22 cellular contexts compared by ENCODE assay signal in the genomic region with DNA sequence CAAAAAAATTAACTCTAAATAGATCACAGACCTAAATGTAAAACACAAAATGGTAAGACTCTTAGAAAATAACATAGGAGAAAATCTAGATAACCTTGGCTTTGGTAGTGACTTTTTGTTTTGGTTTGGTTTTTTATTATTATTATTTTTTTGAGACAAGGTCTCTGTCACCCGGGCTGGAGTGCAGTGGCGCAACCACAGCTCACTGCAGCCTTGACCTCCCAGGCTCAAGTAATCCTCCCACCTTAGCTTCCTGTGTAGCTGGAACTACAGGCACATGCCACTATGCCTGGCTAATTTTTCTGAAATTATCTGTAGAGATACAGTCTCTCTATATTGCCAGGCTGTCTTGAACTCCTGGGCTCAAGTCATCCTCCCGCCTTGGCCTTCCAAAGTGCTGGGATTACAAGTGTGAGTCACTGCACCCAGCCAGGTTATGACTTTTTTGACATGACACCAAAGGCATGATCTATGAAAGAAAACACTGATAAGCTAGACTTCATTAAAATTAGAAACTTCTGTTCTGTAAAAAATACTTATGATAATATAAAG.
DNase-seq lines count a peak whose midpoint lies in the region; ATAC-seq and TF ChIP-seq lines count a peak whose summit lies in the region.
"Had no signal": no experiment of that assay in that cellular context is flagged by ENCODE, and none has a peak within 500 bp of the region (broad histone marks: within the 10 kb centered on the region; RNA-seq: fewer than 3 reads in every experiment).

No MANE protein-coding gene starts in this region.

- H3K14ac ChIP-seq in trophoblast cell (ENCODE audit: low read length) = no peak overlapping the region

- H3K23ac ChIP-seq in trophoblast cell (ENCODE audit: low read length) = no peak overlapping the region

- no peak for DNase-seq in left ventricle myocardium inferior
- DNase-seq in Right ventricle myocardium superior = no peak
- no peak for DNase-seq in esophagus squamous epithelium (lab: John Stamatoyannopoulos, UW)
- no peak for DNase-seq in trophoblast cell
- DNase-seq in uterus = peak in 1 of 2 donors; percentile 47
- DNase-seq in SIG-M5 treated with dmso at 0.1 percent for 504 hours (lab: John Stamatoyannopoulos, UW; ENCODE audit: unreplicated experiment) = no peak
- DNase-seq in NCI-H2107 treated with DMSO at 0.1 percent for 48 hours (lab: John Stamatoyannopoulos, UW; ENCODE audit: unreplicated experiment) = no peak
- DNase-seq in activated T-helper 2 cell treated with anti-CD3 and anti-CD28 coated beads, Interferon-gamma antibody, Interleukin-2, Interleukin-4, amounts not matched to agents 10 μg/mL and 5 μg/mL and 100 μg/mL, durations not matched to agents 14 hours and 24 hours and 36 hours (ENCODE audit: low spot score) = no peak
- DNase-seq: activated CD4-positive, alpha-beta T cell treated with anti-CD3 and anti-CD28 coated beads, Interleukin-2, amount 10 ng/mL, durations not matched to agents 24 days and 14 days; activated CD8-positive, alpha-beta memory T cell treated with anti-CD3 and anti-CD28 coated beads, Interleukin-2, amount 50 U/mL, for 4 hours; activated gamma-delta T cell treated with Interleukin-2 at 50 U/mL for 16 hours; cortex of kidney; DMS79; H7; immature natural killer cell; NCI-H1105 treated with DMSO at 0.1 percent for 48 hours; NCI-H2171; stimulated activated CD4-positive, alpha-beta T cell treated with anti-CD3 and anti-CD28 coated beads, Interleukin-4, amount 100 ng/mL, for 1 hour; SW 1271 had no signal

- no peak overlapping the region for H3K4me2 ChIP-seq in trophoblast cell (ENCODE audit: low read length)
- H3K4me2 ChIP-seq: A549 had no signal

- no peak overlapping the region for H3K18ac ChIP-seq in trophoblast cell (ENCODE audit: low read length)

- no peak overlapping the region for H2BK5ac ChIP-seq in trophoblast cell (ENCODE audit: low read depth, low read length, poor library complexity)

- no peak overlapping the region for H4K91ac ChIP-seq in trophoblast cell (ENCODE audit: low read depth, low read length)

- TF ChIP-seq CTCF in left ventricle myocardium inferior (IDR thresholded peaks at IDR 0.05; ENCODE audit: borderline replicate concordance) = no peak
- TF ChIP-seq CTCF in esophagus squamous epithelium (IDR thresholded peaks at IDR 0.05) = no peak
- TF ChIP-seq CTCF in uterus (IDR thresholded peaks at IDR 0.05) = no peak

- no peak overlapping the region for H2AK5ac ChIP-seq in trophoblast cell (ENCODE audit: low read length)

- no peak overlapping the region for H3K9ac ChIP-seq in trophoblast cell (ENCODE audit: low read length)

- peaks cover 13% of the 10 kb centered on the region for H3K27me3 ChIP-seq in left ventricle myocardium inferior (ENCODE audit: low read depth)
- no peaks in the 10 kb centered on the region for H3K27me3 ChIP-seq in esophagus squamous epithelium
- no peaks in the 10 kb centered on the region for H3K27me3 ChIP-seq in trophoblast cell (ENCODE audit: insufficient read depth, low read length)
- H3K27me3 ChIP-seq in uterus = no peaks in the 10 kb centered on the region
- H3K27me3 ChIP-seq: neutrophil had no signal

- intact Hi-C loops in left ventricle myocardium inferior (cut with micrococcal nuclease) = no loop called here
- intact Hi-C loops in Right ventricle myocardium superior (cut with DNase I) = no loop called here
- intact Hi-C loops in esophagus squamous epithelium (cut with DNase I) = no loop called here
- intact Hi-C loops in uterus (cut with DNase I; ENCODE audit: low total_unique reads) = no loop called here
- intact Hi-C loops in activated T-helper 2 cell treated with anti-CD3 and anti-CD28 coated beads, Interferon-gamma antibody, Interleukin-2, Interleukin-4, amounts not matched to agents 10 μg/mL and 5 μg/mL and 100 μg/mL, durations not matched to agents 14 hours and 24 hours and 36 hours (cut with micrococcal nuclease) = no loop called here

- H3K9me3 Mint-ChIP-seq in activated T-helper 2 cell treated with anti-CD3 and anti-CD28 coated beads, Interferon-gamma antibody, Interleukin-2, Interleukin-4, amounts not matched to agents 10 μg/mL and 5 μg/mL and 100 μg/mL, durations not matched to agents 14 hours and 24 hours and 36 hours = no peaks in the 10 kb centered on the region
- H3K9me3 Mint-ChIP-seq: activated CD4-positive, alpha-beta T cell treated with anti-CD3 and anti-CD28 coated beads, Interleukin-2, amount 10 ng/mL, durations not matched to agents 24 days and 14 days; immature natural killer cell had no signal

- no peak overlapping the region for H4K12ac ChIP-seq in trophoblast cell (ENCODE audit: low read depth, low read length)

- H3K4me1 Mint-ChIP-seq in activated T-helper 2 cell treated with anti-CD3 and anti-CD28 coated beads, Interferon-gamma antibody, Interleukin-2, Interleukin-4, amounts not matched to agents 10 μg/mL and 5 μg/mL and 100 μg/mL, durations not matched to agents 14 hours and 24 hours and 36 hours (ENCODE audit: low read depth) = no peaks in the 10 kb centered on the region
- H3K4me1 Mint-ChIP-seq: activated CD4-positive, alpha-beta T cell treated with anti-CD3 and anti-CD28 coated beads, Interleukin-2, amount 10 ng/mL, durations not matched to agents 24 days and 14 days; immature natural killer cell had no signal

- TF ChIP-seq POLR2A in esophagus squamous epithelium (IDR thresholded peaks at IDR 0.05) = no peak
- TF ChIP-seq POLR2A in uterus (IDR thresholded peaks at IDR 0.05) = no peak

- no peak overlapping the region for H3K4ac ChIP-seq in trophoblast cell (ENCODE audit: low read depth, low read length)

- no peaks in the 10 kb centered on the region for H3K79me2 ChIP-seq in trophoblast cell (ENCODE audit: control insufficient read depth, insufficient read depth, low read length, poor library complexity)

- H3K4me3 Mint-ChIP-seq in activated T-helper 2 cell treated with anti-CD3 and anti-CD28 coated beads, Interferon-gamma antibody, Interleukin-2, Interleukin-4, amounts not matched to agents 10 μg/mL and 5 μg/mL and 100 μg/mL, durations not matched to agents 14 hours and 24 hours and 36 hours (ENCODE audit: low read depth) = no peak overlapping the region
- H3K4me3 Mint-ChIP-seq: activated CD4-positive, alpha-beta T cell treated with anti-CD3 and anti-CD28 coated beads, Interleukin-2, amount 10 ng/mL, durations not matched to agents 24 days and 14 days; CD14-positive monocyte; immature natural killer cell had no signal

- no peak overlapping the region for H2AFZ ChIP-seq in trophoblast cell (ENCODE audit: insufficient read depth, low read length, poor library complexity)

- no peak overlapping the region for H4K8ac ChIP-seq in trophoblast cell (ENCODE audit: low read depth, low read length)

- H3K27ac ChIP-seq in left ventricle myocardium inferior (replicated peaks) (peak overlapping the region; percentile 59), esophagus squamous epithelium (peak overlapping the region; percentile 38 to 92 (median 86)), trophoblast cell (ENCODE audit: low read depth, low read length) (no peak overlapping the region), uterus (peak overlapping the region; percentile 87 to 88)
- H3K27ac ChIP-seq: neutrophil had no signal

- H3K27me3 Mint-ChIP-seq in activated T-helper 2 cell treated with anti-CD3 and anti-CD28 coated beads, Interferon-gamma antibody, Interleukin-2, Interleukin-4, amounts not matched to agents 10 μg/mL and 5 μg/mL and 100 μg/mL, durations not matched to agents 14 hours and 24 hours and 36 hours (ENCODE audit: low read depth) = peaks cover 18% of the 10 kb centered on the region

- H3K4me3 ChIP-seq in left ventricle myocardium inferior = no peak overlapping the region
- H3K4me3 ChIP-seq in esophagus squamous epithelium = peak overlapping the region in 2 of 4 donors; percentile 32 to 40
- H3K4me3 ChIP-seq in trophoblast cell (ENCODE audit: low read depth, low read length) = no peak overlapping the region
- H3K4me3 ChIP-seq in uterus = peak overlapping the region; percentile 32 to 35
- H3K4me3 ChIP-seq: A549 had no signal

- H2BK120ac ChIP-seq in trophoblast cell (ENCODE audit: insufficient read depth, low read length, poor library complexity) = peak overlapping the region; percentile 28

- peaks cover 5% of the 10 kb centered on the region for H3K79me1 ChIP-seq in trophoblast cell (ENCODE audit: low read length)

- H3K36me3 ChIP-seq in left ventricle myocardium inferior (no peaks in the 10 kb centered on the region), esophagus squamous epithelium (no peaks in the 10 kb centered on the region), trophoblast cell (ENCODE audit: control insufficient read depth in 1 of 2, insufficient read depth in 2 of 2, low read length in 2 of 2) (no peaks in the 10 kb centered on the region), uterus (no peaks in the 10 kb centered on the region)
- H3K36me3 ChIP-seq: neutrophil had no signal

- 66 to 91% methylated on average over 2 to 3 of the region's 3 CpGs for WGBS in esophagus squamous epithelium, 2 donors
- WGBS in trophoblast cell (ENCODE audit: extremely low coverage, insufficient coverage, insufficient read length) = no CpG with 5 or more reads among the region's 3 CpGs

- no peak for ATAC-seq in Right ventricle myocardium superior (ENCODE audit: poor library complexity)
- ATAC-seq: A549 had no signal

- H3K9me3 ChIP-seq in left ventricle myocardium inferior (replicated peaks) (no peaks in the 10 kb centered on the region), esophagus squamous epithelium (no peaks in the 10 kb centered on the region), trophoblast cell (ENCODE audit: insufficient read depth, low read depth, low read length) (no peaks in the 10 kb centered on the region), uterus (no peaks in the 10 kb centered on the region)
- H3K9me3 ChIP-seq: A549, neutrophil had no signal

- H3K27ac Mint-ChIP-seq in activated T-helper 2 cell treated with anti-CD3 and anti-CD28 coated beads, Interferon-gamma antibody, Interleukin-2, Interleukin-4, amounts not matched to agents 10 μg/mL and 5 μg/mL and 100 μg/mL, durations not matched to agents 14 hours and 24 hours and 36 hours = no peak overlapping the region
- H3K27ac Mint-ChIP-seq: activated CD4-positive, alpha-beta T cell treated with anti-CD3 and anti-CD28 coated beads, Interleukin-2, amount 10 ng/mL, durations not matched to agents 24 days and 14 days; CD14-positive monocyte; immature natural killer cell had no signal

- H3K36me3 Mint-ChIP-seq in activated T-helper 2 cell treated with anti-CD3 and anti-CD28 coated beads, Interferon-gamma antibody, Interleukin-2, Interleukin-4, amounts not matched to agents 10 μg/mL and 5 μg/mL and 100 μg/mL, durations not matched to agents 14 hours and 24 hours and 36 hours (ENCODE audit: low read depth) = no peaks in the 10 kb centered on the region
- H3K36me3 Mint-ChIP-seq: CD14-positive monocyte, immature natural killer cell had no signal

- no peak overlapping the region for H2BK12ac ChIP-seq in trophoblast cell (ENCODE audit: low read length)

- H3K4me1 ChIP-seq in left ventricle myocardium inferior = no peaks in the 10 kb centered on the region
- H3K4me1 ChIP-seq in esophagus squamous epithelium = peaks cover 0 to 25% (median 4%) of the 10 kb centered on the region in 3 donors
- H3K4me1 ChIP-seq in trophoblast cell (ENCODE audit: control insufficient read depth in 1 of 2, insufficient read depth in 2 of 2, low read length in 2 of 2) = peaks cover 0 to 10% of the 10 kb centered on the region in 2 experiments
- H3K4me1 ChIP-seq in uterus = no peaks in the 10 kb centered on the region

Comparison
In these comparisons a context has a peak if more than half of its experiments do, and no peak if none do; other contexts are left out.
1. H3K4me3 ChIP-seq: peak in uterus (2 of 2); none in left ventricle myocardium inferior (single experiment) and trophoblast cell (single experiment).